1 cellular context compared by ENCODE assay signal in the genomic region with DNA sequence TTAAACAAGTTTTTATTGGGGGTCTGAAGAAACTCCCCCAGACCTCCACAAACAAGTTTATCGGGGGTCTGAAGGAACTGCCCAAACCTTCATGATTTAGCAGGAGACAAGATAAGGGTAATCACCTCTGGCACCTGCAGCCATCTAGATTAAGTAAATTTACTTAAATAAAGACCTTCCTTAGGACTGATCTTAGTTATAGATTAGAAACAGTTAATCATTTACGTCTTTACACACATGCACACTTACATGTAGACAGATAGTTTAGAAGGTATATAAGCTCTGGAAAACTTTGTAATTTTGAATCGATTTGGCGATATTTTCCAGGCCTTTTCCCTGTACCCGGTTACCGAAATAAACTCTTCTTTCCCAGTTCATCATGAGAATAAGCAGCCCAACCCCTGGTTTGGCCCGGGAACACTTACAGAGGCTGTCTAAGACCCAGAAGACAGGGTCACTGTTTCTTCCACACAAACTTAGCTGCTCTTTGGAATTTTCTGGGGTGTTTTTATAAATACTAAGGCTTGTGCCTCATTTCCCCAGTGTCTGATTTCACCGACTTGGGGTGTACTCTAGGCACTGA.
TF ChIP-seq lines count a peak whose summit lies in the region.

No MANE protein-coding gene starts in this region.

TF ChIP-seq in endothelial cell of umbilical vein, 7 proteins besides CTCF, POLR2A, EP300 and RAD21 (continued from another document):
- TF ChIP-seq EZH2 (IDR thresholded peaks at IDR 0.05; ENCODE audit: borderline replicate concordance, low read depth, low read length, severe bottlenecking) (no peak), MAX (IDR thresholded peaks at IDR 0.05; ENCODE audit: insufficient read depth, insufficient read length) (no peak), GATA2 (IDR thresholded peaks at IDR 0.05; ENCODE audit: insufficient read depth, insufficient read length, low read depth, low read length) (no peak)
TF ChIP-seq in endothelial cell of umbilical vein: peak in this region for 0.
